Comparison of ENCODE assay signal across 14 cellular contexts in genomic region chr6:43506171-43506570, GRCh38. TPM values are rescaled to one million over a fixed set of nuclear protein-coding genes. Genes with fewer than 3 reads are reported as not detected.
DNase-seq lines count a peak whose midpoint lies in the region; ATAC-seq and TF ChIP-seq lines count a peak whose summit lies in the region.
"Had no signal": no experiment of that assay in that cellular context is flagged by ENCODE, and none has a peak within 500 bp of the region (broad histone marks: within the 10 kb centered on the region; RNA-seq: fewer than 3 reads in every experiment).

No MANE protein-coding gene starts in this region.

- no peaks in the 10 kb centered on the region for H3K9me3 ChIP-seq in BLaER1 treated with 17β-estradiol and CSF1 and Interleukin-3, amounts not matched to agents 10 nM and 100 nM (replicated peaks in 1 of 11)
- no peaks in the 10 kb centered on the region for H3K9me3 ChIP-seq in Panc1 (ENCODE audit: control insufficient read depth, insufficient read depth, low read depth, low read length)
- H3K9me3 ChIP-seq in effector memory CD4-positive, alpha-beta T cell (ENCODE audit: control insufficient read depth, low read length), result no peaks in the 10 kb centered on the region
- H3K9me3 ChIP-seq: lower lobe of right lung, tibial artery had no signal

- ATAC-seq in Panc1, result no peak
- no peak for ATAC-seq in GM19023 (IDR thresholded peaks at IDR 0.05; ENCODE audit: unreplicated experiment)

- no peak for DNase-seq in Panc1 (ENCODE audit: low read depth, low spot score)
- DNase-seq in effector memory CD4-positive, alpha-beta T cell, result peak in 1 of 3 donors; percentile 26
- DNase-seq in caudate nucleus (lab: John Stamatoyannopoulos, UW), result no peak
- no peak for DNase-seq in activated CD4-positive, alpha-beta T cell treated with anti-CD3 and anti-CD28 coated beads for 48 hours

- peaks cover 7 to 84% (median 45%) of the 10 kb centered on the region in 11 experiments; a peak in 20 of 22 replicates for H4K20me1 ChIP-seq in BLaER1 treated with 17β-estradiol and CSF1 and Interleukin-3, amounts not matched to agents 10 nM and 100 nM

- peak overlapping the region in 6 of 11 experiments; percentile 0 to 41 (median 18); a peak in 6 of 22 replicates for H3K4me2 ChIP-seq in BLaER1 treated with 17β-estradiol and CSF1 and Interleukin-3, amounts not matched to agents 10 nM and 100 nM

- H3K27ac ChIP-seq in BLaER1 treated with 17β-estradiol and CSF1 and Interleukin-3, amounts not matched to agents 10 nM and 100 nM, result 0 out of 22 replicates have a peak overlapping the region, but pooled peaks of 1 of the 11 experiments have one; percentile 12
- H3K27ac ChIP-seq in Panc1 (ENCODE audit: low read length) (no peak overlapping the region), caudate nucleus (ENCODE audit: low read depth, low read length) (no peak overlapping the region)
- peak overlapping the region; percentile 26 for H3K27ac ChIP-seq in effector memory CD4-positive, alpha-beta T cell (ENCODE audit: insufficient read depth, low read length, poor library complexity, severe bottlenecking)
- H3K27ac ChIP-seq: brain microvascular endothelial cell, epithelial cell of prostate, foreskin keratinocyte, HL-60, lower lobe of right lung, tibial artery had no signal

- peaks cover 32 to 39% (median 36%) of the 10 kb centered on the region in 11 experiments for H3K27me3 ChIP-seq in BLaER1 treated with 17β-estradiol and CSF1 and Interleukin-3, amounts not matched to agents 10 nM and 100 nM
- no peaks in the 10 kb centered on the region for H3K27me3 ChIP-seq in Panc1 (ENCODE audit: control insufficient read depth, insufficient read depth, low read length)
- peaks cover 9% of the 10 kb centered on the region for H3K27me3 ChIP-seq in effector memory CD4-positive, alpha-beta T cell (replicated peaks; ENCODE audit: control insufficient read depth, insufficient read depth, low read length, poor library complexity, severe bottlenecking)
- H3K27me3 ChIP-seq: brain microvascular endothelial cell, foreskin keratinocyte, tibial artery had no signal

- BruUV-seq in Panc1 (replicated peaks; lab: Mats Ljungman, UMichigan), result TSS peak; percentile 66

- H3K36me3 ChIP-seq in BLaER1 treated with 17β-estradiol and CSF1 and Interleukin-3, amounts not matched to agents 10 nM and 100 nM, result peaks cover 47 to 58% (median 54%) of the 10 kb centered on the region in 11 experiments
- H3K36me3 ChIP-seq in Panc1 (ENCODE audit: control insufficient read depth, insufficient read depth, low read length), result no peaks in the 10 kb centered on the region
- peaks cover 34% of the 10 kb centered on the region for H3K36me3 ChIP-seq in effector memory CD4-positive, alpha-beta T cell (ENCODE audit: control insufficient read depth, insufficient read depth, low read length)

- intact Hi-C loops in Panc1 (cut with micrococcal nuclease; ENCODE audit: unreplicated experiment), result loop anchor here (2.0 kb wide), 1 partner anchor 51 kb away; the partner anchor contains the start of gene DLK2

- peaks cover 18 to 42% (median 31%) of the 10 kb centered on the region in 10 experiments for H3K4me1 ChIP-seq in BLaER1 treated with 17β-estradiol and CSF1 and Interleukin-3, amounts not matched to agents 10 nM and 100 nM
- H3K4me1 ChIP-seq in Panc1 (ENCODE audit: control insufficient read depth, insufficient read depth, low read length), result peaks cover 14% of the 10 kb centered on the region
- H3K4me1 ChIP-seq in effector memory CD4-positive, alpha-beta T cell (ENCODE audit: control insufficient read depth, insufficient read depth, low read length, poor library complexity, severe bottlenecking), result peaks cover 12% of the 10 kb centered on the region
- H3K4me1 ChIP-seq: foreskin keratinocyte had no signal

- CTCF ChIA-PET in Panc1 (lab: Charles Lee), result interaction anchor here (0.5 to 1.9 kb wide), 3 partner anchors 28 to 49 kb away, joined by 4 to 16 read pairs (median 6); partner anchors contain the start of gene TJAP1

- TF ChIP-seq CTCF in Panc1 (IDR thresholded peaks at IDR 0.05), result no peak

- H3K4me3 ChIP-seq in BLaER1 treated with 17β-estradiol and CSF1 and Interleukin-3, amounts not matched to agents 10 nM and 100 nM, result no peak overlapping the region
- no peak overlapping the region for H3K4me3 ChIP-seq in Panc1 (ENCODE audit: low read depth in 2 of 2, low read length in 2 of 2)
- no peak overlapping the region for H3K4me3 ChIP-seq in effector memory CD4-positive, alpha-beta T cell (ENCODE audit: insufficient read depth, low read depth, low read length, poor library complexity, severe bottlenecking)
- H3K4me3 ChIP-seq: lower lobe of right lung, tibial artery had no signal

- POLR2A ChIA-PET in Panc1 (lab: Charles Lee), result interaction anchor here (0.7 kb wide), 1 partner anchor 49 kb away, joined by 3 read pairs; no protein-coding TSS in a partner anchor

- H3K9ac ChIP-seq in BLaER1 treated with 17β-estradiol and CSF1 and Interleukin-3, amounts not matched to agents 10 nM and 100 nM, result peak overlapping the region in 4 of 11 experiments; percentile 28 to 47 (median 30); a peak in 3 of 22 replicates

- in situ Hi-C loops in Panc1 (cut with HindIII; ENCODE audit: low pct_unique_long_range_greater_than_20kb, low sequenced_read_pairs), result no loop called here

RNA-seq across cellular contexts. Expression of gene LRRC73, which starts 4.0 kb away (rescaled TPM):
- 2.9 TPM for total RNA-seq in Panc1 (2021; ENCODE audit: unreplicated experiment)
- polyA plus RNA-seq in Panc1 (2012; ENCODE audit: insufficient read length), result 2.8 TPM
- polyA plus RNA-seq: IgD-negative memory B cell had no signal

RNA-seq across cellular contexts. Expression of gene YIPF3, which starts 10.6 kb away (rescaled TPM):
- total RNA-seq in Panc1 (2021; ENCODE audit: unreplicated experiment), result 81.8 TPM
- polyA plus RNA-seq in Panc1 (2012; ENCODE audit: insufficient read length), result 154 TPM

RNA-seq across cellular contexts. Expression of gene POLR1C, which starts 10.7 kb away (rescaled TPM):
- total RNA-seq in Panc1 (2021; ENCODE audit: unreplicated experiment), result 65.1 TPM
- polyA plus RNA-seq in Panc1 (2012; ENCODE audit: insufficient read length), result 33.6 TPM

RNA-seq across cellular contexts. Expression of gene TJAP1, which starts 28.8 kb away (rescaled TPM):
- 42.7 TPM for total RNA-seq in Panc1 (2021; ENCODE audit: unreplicated experiment)
- polyA plus RNA-seq in Panc1 (2012; ENCODE audit: insufficient read length), result 37.8 TPM

RNA-seq across cellular contexts. Expression of gene DLK2, which starts 50.8 kb away (rescaled TPM):
- total RNA-seq in Panc1 (2021; ENCODE audit: unreplicated experiment), result 19.1 TPM
- 28.1 TPM for polyA plus RNA-seq in Panc1 (2012; ENCODE audit: insufficient read length)
- total RNA-seq: osteoblast had no signal
- polyA plus RNA-seq: IgD-negative memory B cell had no signal
